In genomic region chr13:109100705-109101104, GRCh38 we compare ENCODE assay signal across 20 cellular contexts.
DNase-seq lines count a peak whose midpoint lies in the region; ATAC-seq and TF ChIP-seq lines count a peak whose summit lies in the region.
"Had no signal": no experiment of that assay in that cellular context is flagged by ENCODE, and none has a peak within 500 bp of the region (broad histone marks: within the 10 kb centered on the region; RNA-seq: fewer than 3 reads in every experiment).

No MANE protein-coding gene starts in this region.

- H3K4me3 ChIP-seq in HCT116 (replicated peaks in 1 of 2; ENCODE audit: low read depth in 1 of 2, low read length in 2 of 2) (peak overlapping the region; percentile 15 to 51), gastroesophageal sphincter (no peak overlapping the region), testis (no peak overlapping the region), suprapubic skin (no peak overlapping the region)
- H3K4me3 ChIP-seq: HAP-1, PC-9 had no signal

- no TSS peak for BruUV-seq in HCT116 (replicated peaks; lab: Mats Ljungman, UMichigan)

- H2AFZ ChIP-seq in HCT116 (ENCODE audit: low read depth, low read length, poor library complexity, severe bottlenecking), result peak overlapping the region; percentile 99
- H2AFZ ChIP-seq: PC-9 had no signal

- RAD21 ChIA-PET in HCT116 (lab: Charles Lee; ENCODE audit: low non-redundant PET in 1 of 2, low total read pairs in 2 of 2, uncharacterized antibody in 2 of 2, unreplicated experiment in 2 of 2), result no interaction called here

- H3K4me2 ChIP-seq in HCT116 (ENCODE audit: low read length), result peak overlapping the region; percentile 72
- H3K4me2 ChIP-seq: PC-9 had no signal

- no peak for TF ChIP-seq EP300 in gastroesophageal sphincter (IDR thresholded peaks at IDR 0.05)
- no peak for TF ChIP-seq EP300 in suprapubic skin (IDR thresholded peaks at IDR 0.05)

- WGBS in gastroesophageal sphincter (ENCODE audit: low coverage in 1 of 2), 2 donors, result 19 to 37% methylated on average over 6 of the region's 6 CpGs
- WGBS in testis, 2 donors, result 69 to 82% methylated on average over 6 of the region's 6 CpGs
- 37% methylated on average over 6 of the region's 6 CpGs for WGBS in suprapubic skin

- ATAC-seq in HCT116 (peak; percentile 67), gastroesophageal sphincter (peak; percentile 36)
- ATAC-seq: naive thymus-derived CD4-positive, alpha-beta T cell; stimulated activated effector memory CD8-positive, alpha-beta T cell treated with anti-CD3 and anti-CD28 coated beads, Interleukin-12 subunit alpha, Interleukin-12 subunit beta, amount 100 ng/mL, for 72 hours had no signal

- POLR2A ChIA-PET in HCT116 (lab: Charles Lee), result no interaction called here

- no peaks in the 10 kb centered on the region for H3K9me3 ChIP-seq in HCT116 (ENCODE audit: control insufficient read depth in 1 of 2, insufficient read depth in 1 of 2, low read depth in 1 of 2, low read length in 2 of 2)
- H3K9me3 ChIP-seq in gastroesophageal sphincter, result no peaks in the 10 kb centered on the region
- no peaks in the 10 kb centered on the region for H3K9me3 ChIP-seq in testis
- no peaks in the 10 kb centered on the region for H3K9me3 ChIP-seq in suprapubic skin
- H3K9me3 ChIP-seq: breast epithelium, HAP-1 had no signal

- H3K4me1 ChIP-seq in HCT116 (ENCODE audit: control insufficient read depth in 1 of 2, insufficient read depth in 2 of 2, low read length in 2 of 2) (peaks cover 10 to 26% of the 10 kb centered on the region in 2 experiments), gastroesophageal sphincter (peaks cover 0 to 15% (median 3%) of the 10 kb centered on the region in 3 donors), testis (no peaks in the 10 kb centered on the region), suprapubic skin (no peaks in the 10 kb centered on the region)
- H3K4me1 ChIP-seq: breast epithelium, HAP-1 had no signal

- DNase-seq in HCT116 (ENCODE audit: low read depth, low spot score) (no peak), SHP77 treated with DMSO at 0.1 percent for 48 hours (lab: John Stamatoyannopoulos, UW) (peak; percentile 47), putamen (ENCODE audit: low spot score) (peak; percentile 11), testis (no peak), suprapubic skin (ENCODE audit: low spot score in 2 of 2) (no peak), NCI-H1048 (lab: John Stamatoyannopoulos, UW) (no peak), KG1 (lab: John Stamatoyannopoulos, UW) (no peak)
- DNase-seq: activated CD4-positive, alpha-beta T cell treated with anti-CD3 and anti-CD28 coated beads, Interleukin-2, amount 10 ng/mL, durations not matched to agents 24 days and 14 days; activated CD8-positive, alpha-beta memory T cell treated with anti-CD3 and anti-CD28 coated beads, Interleukin-2, amount 50 U/mL, for 4 hours; activated effector memory CD4-positive, alpha-beta T cell treated with Interleukin-2 at 50 U/mL for 16 hours; cortex of kidney; DND-41; naive thymus-derived CD4-positive, alpha-beta T cell; NCI-H1417 treated with DMSO at 0.1 percent for 48 hours; NCI-H82; PC-9 had no signal

- intact Hi-C loops in HCT116 (cut with micrococcal nuclease) (no loop called here), testis (cut with DNase I; ENCODE audit: low total_unique reads) (no loop called here)

- H3K27me3 ChIP-seq in HCT116 (ENCODE audit: insufficient read depth, low read length) (no peaks in the 10 kb centered on the region), gastroesophageal sphincter (no peaks in the 10 kb centered on the region), testis (no peaks in the 10 kb centered on the region), suprapubic skin (peaks cover 7% of the 10 kb centered on the region)
- H3K27me3 ChIP-seq: breast epithelium had no signal

- no peak for TF ChIP-seq CTCF in HCT116 (IDR thresholded peaks at IDR 0.05 in 2 of 3, conservative IDR thresholded peaks at IDR 0.05 in 1 of 3; ENCODE audit: borderline replicate concordance in 1 of 3, insufficient read depth in 1 of 3, low read depth in 2 of 3, low read length in 2 of 3)
- TF ChIP-seq CTCF in gastroesophageal sphincter (IDR thresholded peaks at IDR 0.05), result no peak
- TF ChIP-seq CTCF in testis (IDR thresholded peaks at IDR 0.05), result no peak
- TF ChIP-seq CTCF in suprapubic skin (IDR thresholded peaks at IDR 0.05), result no peak

- no peak overlapping the region for H3K9ac ChIP-seq in HCT116 (ENCODE audit: low read length)

- H4K20me1 ChIP-seq in HCT116 (ENCODE audit: insufficient read depth), result no peaks in the 10 kb centered on the region

- CTCF ChIA-PET in HCT116 (lab: Charles Lee), result no interaction called here

- no peaks in the 10 kb centered on the region for H3K9me2 ChIP-seq in HCT116 (ENCODE audit: insufficient read depth)

- TF ChIP-seq POLR2A in HCT116 (IDR thresholded peaks at IDR 0.05; ENCODE audit: borderline replicate concordance, extremely low read depth, insufficient read depth, insufficient read length) (no peak), gastroesophageal sphincter (IDR thresholded peaks at IDR 0.05) (no peak), testis (IDR thresholded peaks at IDR 0.05) (no peak), suprapubic skin (IDR thresholded peaks at IDR 0.05) (no peak)

- no peak for TF ChIP-seq RAD21 in HCT116 (IDR thresholded peaks at IDR 0.05; ENCODE audit: low read depth)

- H3K27ac ChIP-seq in HCT116 (ENCODE audit: low read depth, low read length), result no peak overlapping the region
- H3K27ac ChIP-seq in gastroesophageal sphincter, result peak overlapping the region in 3 of 4 donors; percentile 14 to 48 (median 30)
- H3K27ac ChIP-seq in testis, result no peak overlapping the region
- no peak overlapping the region for H3K27ac ChIP-seq in suprapubic skin
- H3K27ac ChIP-seq: breast epithelium, PC-9 had no signal

- H3K79me2 ChIP-seq in HCT116 (ENCODE audit: insufficient read depth, low read length), result no peaks in the 10 kb centered on the region

- H3K36me3 ChIP-seq in HCT116 (ENCODE audit: control insufficient read depth in 1 of 2, insufficient read depth in 2 of 2, low read length in 2 of 2) (no peaks in the 10 kb centered on the region), gastroesophageal sphincter (no peaks in the 10 kb centered on the region), testis (ENCODE audit: low read depth, missing control alignments) (no peaks in the 10 kb centered on the region), suprapubic skin (no peaks in the 10 kb centered on the region)
- H3K36me3 ChIP-seq: breast epithelium, HAP-1 had no signal

TF ChIP-seq in HCT116, 20 proteins besides CTCF, POLR2A, EP300 and RAD21:
- TF ChIP-seq SIN3A (IDR thresholded peaks at IDR 0.05; ENCODE audit: low read depth), result no peak
- no peak for TF ChIP-seq CBX3 (IDR thresholded peaks at IDR 0.05; ENCODE audit: low read depth)
- no peak for TF ChIP-seq JUND (IDR thresholded peaks at IDR 0.05)
- no peak for TF ChIP-seq ZNF274 (IDR thresholded peaks at IDR 0.05; ENCODE audit: low read depth, low read length)
- TF ChIP-seq ZBTB33 (IDR thresholded peaks at IDR 0.05; ENCODE audit: extremely low read depth, insufficient replicate concordance, low read length), result no peak

Comparison
In these comparisons a context has a peak if more than half of its experiments do, and no peak if none do; other contexts are left out.
1. DNase-seq: peak in SHP77 treated with DMSO at 0.1 percent for 48 hours (single experiment) and putamen (single experiment); none in HCT116 (single experiment), testis (single experiment), suprapubic skin (0 of 2), NCI-H1048 (single experiment) and KG1 (single experiment).
2. H3K27ac ChIP-seq: peak in gastroesophageal sphincter (3 of 4); none in HCT116 (single experiment), testis (0 of 2) and suprapubic skin (single experiment).
3. H3K4me3 ChIP-seq: peak in HCT116 (2 of 2); none in gastroesophageal sphincter (0 of 2), testis (0 of 2) and suprapubic skin (single experiment).